Comparison of ENCODE assay signal across 16 cellular contexts in the genomic region with DNA sequence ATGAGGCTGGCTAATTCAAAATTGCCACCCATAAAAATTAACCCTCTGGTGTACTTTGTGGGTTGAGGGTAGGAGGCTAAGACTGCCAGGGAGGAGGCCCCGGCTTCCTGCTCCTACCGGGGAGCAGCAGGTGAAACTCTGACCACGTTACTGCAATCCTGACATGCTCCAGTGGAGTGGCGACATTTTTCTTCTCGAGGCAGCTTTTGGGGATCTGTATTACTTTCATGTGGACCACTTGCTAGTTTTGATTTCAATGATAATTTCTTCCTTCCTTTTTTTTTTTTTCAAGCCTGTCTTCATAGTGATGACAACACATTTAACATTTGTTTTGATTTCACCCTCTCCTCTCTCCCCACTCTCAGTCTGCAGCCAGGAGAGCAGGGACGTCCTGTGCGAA. TPM values are rescaled to one million over a fixed set of nuclear protein-coding genes. Genes with fewer than 3 reads are reported as not detected.
DNase-seq lines count a peak whose midpoint lies in the region; ATAC-seq lines count a peak whose summit lies in the region.
"Had no signal": no experiment of that assay in that cellular context is flagged by ENCODE, and none has a peak within 500 bp of the region (broad histone marks: within the 10 kb centered on the region; RNA-seq: fewer than 3 reads in every experiment).

No MANE protein-coding gene starts in this region.

- H3K9me3 Mint-ChIP-seq in activated T-helper 2 cell treated with anti-CD3 and anti-CD28 coated beads, Interferon-gamma antibody, Interleukin-2, Interleukin-4, amounts not matched to agents 10 μg/mL and 5 μg/mL and 100 μg/mL, durations not matched to agents 14 hours and 24 hours and 36 hours, result no peaks in the 10 kb centered on the region
- no peaks in the 10 kb centered on the region for H3K9me3 Mint-ChIP-seq in stimulated activated effector memory CD8-positive, alpha-beta T cell treated with anti-CD3 and anti-CD28 coated beads, Interleukin-12 subunit alpha, Interleukin-12 subunit beta, amount 100 ng/mL, for 72 hours
- H3K9me3 Mint-ChIP-seq: activated naive CD4-positive, alpha-beta T cell treated with anti-CD3 and anti-CD28 coated beads for 36 hours had no signal

- peak; percentile 24 to 44 for DNase-seq in activated T-cell treated with anti-CD3 and anti-CD28 coated beads, Interleukin-2, amount 50 U/mL, for 48 hours
- DNase-seq in activated T-cell treated with anti-CD3 and anti-CD28 coated beads, Interleukin-2, amount 50 U/mL, for 1 hour, result no peak
- no peak for DNase-seq in activated T-helper 2 cell treated with anti-CD3 and anti-CD28 coated beads, Interferon-gamma antibody, Interleukin-2, Interleukin-4, amounts not matched to agents 10 μg/mL and 5 μg/mL and 100 μg/mL, durations not matched to agents 14 hours and 24 hours and 36 hours (ENCODE audit: low spot score)
- DNase-seq in stimulated activated effector memory CD8-positive, alpha-beta T cell treated with anti-CD3 and anti-CD28 coated beads, Interleukin-12 subunit alpha, Interleukin-12 subunit beta, amount 100 ng/mL, for 72 hours (ENCODE audit: low spot score in 2 of 2), result no peak
- no peak for DNase-seq in Right ventricle myocardium superior
- no peak for DNase-seq in DMS53 treated with DMSO at 0.1 percent for 48 hours (lab: John Stamatoyannopoulos, UW; ENCODE audit: unreplicated experiment)
- DNase-seq in NCI-H524 treated with DMSO at 0.1 percent for 48 hours (lab: John Stamatoyannopoulos, UW), result no peak
- DNase-seq: activated CD4-positive, CD25-positive, alpha-beta regulatory T cell treated with anti-CD3 and anti-CD28 coated beads, Interleukin-2, amount 50 U/mL, for 72 hours; activated naive CD4-positive, alpha-beta T cell treated with anti-CD3 and anti-CD28 coated beads for 36 hours; DMS 273 treated with DMSO at 0.1 percent for 48 hours; mucosa of descending colon; NCI-H1048; NCI-H226 had no signal

- ATAC-seq in HG02852 (IDR thresholded peaks at IDR 0.05; ENCODE audit: unreplicated experiment), result peak; percentile 50
- ATAC-seq in stimulated activated effector memory CD8-positive, alpha-beta T cell treated with anti-CD3 and anti-CD28 coated beads, Interleukin-12 subunit alpha, Interleukin-12 subunit beta, amount 100 ng/mL, for 72 hours, result peak; percentile 20
- ATAC-seq in Right ventricle myocardium superior (ENCODE audit: poor library complexity), result no peak
- ATAC-seq: mucosa of descending colon had no signal

- H3K36me3 Mint-ChIP-seq in activated T-helper 2 cell treated with anti-CD3 and anti-CD28 coated beads, Interferon-gamma antibody, Interleukin-2, Interleukin-4, amounts not matched to agents 10 μg/mL and 5 μg/mL and 100 μg/mL, durations not matched to agents 14 hours and 24 hours and 36 hours (ENCODE audit: low read depth), result peaks cover 96% of the 10 kb centered on the region
- H3K36me3 Mint-ChIP-seq in stimulated activated effector memory CD8-positive, alpha-beta T cell treated with anti-CD3 and anti-CD28 coated beads, Interleukin-12 subunit alpha, Interleukin-12 subunit beta, amount 100 ng/mL, for 72 hours, result peaks cover 100% of the 10 kb centered on the region

- intact Hi-C loops in activated T-helper 2 cell treated with anti-CD3 and anti-CD28 coated beads, Interferon-gamma antibody, Interleukin-2, Interleukin-4, amounts not matched to agents 10 μg/mL and 5 μg/mL and 100 μg/mL, durations not matched to agents 14 hours and 24 hours and 36 hours (cut with micrococcal nuclease), result loop anchor here (5.0 kb wide), 2 partner anchors 948 to 1023 kb away; no protein-coding TSS in a partner anchor
- intact Hi-C loops in Right ventricle myocardium superior (cut with DNase I), result no loop called here

- H3K4me1 Mint-ChIP-seq in activated T-helper 2 cell treated with anti-CD3 and anti-CD28 coated beads, Interferon-gamma antibody, Interleukin-2, Interleukin-4, amounts not matched to agents 10 μg/mL and 5 μg/mL and 100 μg/mL, durations not matched to agents 14 hours and 24 hours and 36 hours (ENCODE audit: low read depth), result peaks cover 89% of the 10 kb centered on the region
- H3K4me1 Mint-ChIP-seq in stimulated activated effector memory CD8-positive, alpha-beta T cell treated with anti-CD3 and anti-CD28 coated beads, Interleukin-12 subunit alpha, Interleukin-12 subunit beta, amount 100 ng/mL, for 72 hours, result peaks cover 84% of the 10 kb centered on the region

- H3K27ac Mint-ChIP-seq in activated T-helper 2 cell treated with anti-CD3 and anti-CD28 coated beads, Interferon-gamma antibody, Interleukin-2, Interleukin-4, amounts not matched to agents 10 μg/mL and 5 μg/mL and 100 μg/mL, durations not matched to agents 14 hours and 24 hours and 36 hours, result peak overlapping the region; percentile 88
- H3K27ac Mint-ChIP-seq in stimulated activated effector memory CD8-positive, alpha-beta T cell treated with anti-CD3 and anti-CD28 coated beads, Interleukin-12 subunit alpha, Interleukin-12 subunit beta, amount 100 ng/mL, for 72 hours, result peak overlapping the region; percentile 68
- H3K27ac Mint-ChIP-seq: activated naive CD4-positive, alpha-beta T cell treated with anti-CD3 and anti-CD28 coated beads for 36 hours; progenitor cell of endocrine pancreas had no signal

- peak overlapping the region; percentile 56 for H3K4me3 Mint-ChIP-seq in activated T-helper 2 cell treated with anti-CD3 and anti-CD28 coated beads, Interferon-gamma antibody, Interleukin-2, Interleukin-4, amounts not matched to agents 10 μg/mL and 5 μg/mL and 100 μg/mL, durations not matched to agents 14 hours and 24 hours and 36 hours (ENCODE audit: low read depth)
- H3K4me3 Mint-ChIP-seq in stimulated activated effector memory CD8-positive, alpha-beta T cell treated with anti-CD3 and anti-CD28 coated beads, Interleukin-12 subunit alpha, Interleukin-12 subunit beta, amount 100 ng/mL, for 72 hours, result peak overlapping the region; percentile 31
- H3K4me3 Mint-ChIP-seq: activated naive CD4-positive, alpha-beta T cell treated with anti-CD3 and anti-CD28 coated beads for 36 hours had no signal

- no peaks in the 10 kb centered on the region for H3K27me3 Mint-ChIP-seq in activated T-helper 2 cell treated with anti-CD3 and anti-CD28 coated beads, Interferon-gamma antibody, Interleukin-2, Interleukin-4, amounts not matched to agents 10 μg/mL and 5 μg/mL and 100 μg/mL, durations not matched to agents 14 hours and 24 hours and 36 hours (ENCODE audit: low read depth)

RNA-seq across cellular contexts. Expression of a gene that starts 14.6 kb away (rescaled TPM):
- total RNA-seq in activated T-helper 2 cell treated with anti-CD3 and anti-CD28 coated beads, Interferon-gamma antibody, Interleukin-2, Interleukin-4, amounts not matched to agents 10 μg/mL and 5 μg/mL and 100 μg/mL, durations not matched to agents 14 hours and 24 hours and 36 hours, result 281 and 293 TPM in 2 replicates
- total RNA-seq in Right ventricle myocardium superior, result 0.83 TPM
- total RNA-seq: OCI-LY7 had no signal

Comparison
In these comparisons a context has a peak if more than half of its experiments do, and no peak if none do; other contexts are left out.
1. DNase-seq: peak in activated T-cell treated with anti-CD3 and anti-CD28 coated beads, Interleukin-2, amount 50 U/mL, for 48 hours (2 of 2); none in activated T-cell treated with anti-CD3 and anti-CD28 coated beads, Interleukin-2, amount 50 U/mL, for 1 hour (single experiment), activated T-helper 2 cell treated with anti-CD3 and anti-CD28 coated beads, Interferon-gamma antibody, Interleukin-2, Interleukin-4, amounts not matched to agents 10 μg/mL and 5 μg/mL and 100 μg/mL, durations not matched to agents 14 hours and 24 hours and 36 hours (single experiment), stimulated activated effector memory CD8-positive, alpha-beta T cell treated with anti-CD3 and anti-CD28 coated beads, Interleukin-12 subunit alpha, Interleukin-12 subunit beta, amount 100 ng/mL, for 72 hours (0 of 2), Right ventricle myocardium superior (single experiment), DMS53 treated with DMSO at 0.1 percent for 48 hours (single experiment) and NCI-H524 treated with DMSO at 0.1 percent for 48 hours (single experiment).
2. RNA of a gene that starts 14.6 kb away (total RNA-seq): 281 to 293 TPM in activated T-helper 2 cell treated with anti-CD3 and anti-CD28 coated beads, Interferon-gamma antibody, Interleukin-2, Interleukin-4, amounts not matched to agents 10 μg/mL and 5 μg/mL and 100 μg/mL, durations not matched to agents 14 hours and 24 hours and 36 hours; 0.83 TPM in Right ventricle myocardium superior (single experiment); every median in the first group is over 100 times any median in the second.